8 cellular contexts compared by ENCODE assay signal in genomic region chr19:18521692-18522123, GRCh38. TPM values are rescaled to one million over a fixed set of nuclear protein-coding genes. Genes with fewer than 3 reads are reported as not detected.
DNase-seq lines count a peak whose midpoint lies in the region; ATAC-seq and TF ChIP-seq lines count a peak whose summit lies in the region.

TSS of gene ELL (minus strand) at chr19:18522070. CDS start at chr19:18522055, 15 bp downstream.

- peak within 1 kb of the TSS; percentile 96 for H3K27ac Mint-ChIP-seq in Calu3 (ENCODE audit: unreplicated experiment)
- peak within 1 kb of the TSS; percentile 96 for H3K27ac Mint-ChIP-seq in activated B cell treated with CpG ODN at 0.5 μM for 24 hours

- no peaks in the 10 kb centered on the region for H3K27me3 Mint-ChIP-seq in Calu3 (ENCODE audit: unreplicated experiment)
- no peaks in the 10 kb centered on the region for H3K27me3 Mint-ChIP-seq in activated B cell treated with CpG ODN at 0.5 μM for 24 hours

- H3K27me3 ChIP-seq in left ventricle myocardium inferior (ENCODE audit: low read depth) = no peaks in the 10 kb centered on the region

- CTCF ChIA-PET in Calu3 (lab: Charles Lee) (interaction anchor here (1.7 kb wide), 1 partner anchor 25 kb away, joined by 5 read pairs; no protein-coding TSS in a partner anchor), activated B cell treated with CpG ODN at 0.5 μM for 24 hours (lab: Charles Lee) (interaction anchor here (0.6 to 3.0 kb wide), 7 partner anchors 22 to 325 kb away, joined by 4 to 14 read pairs (median 10); partner anchors contain the start of genes FKBP8, KXD1, REX1BD and UBA52)

- H3K36me3 Mint-ChIP-seq in Calu3 (ENCODE audit: insufficient read depth, unreplicated experiment) (peaks cover 35% of the 10 kb centered on the region), activated B cell treated with CpG ODN at 0.5 μM for 24 hours (ENCODE audit: low read depth) (peaks cover 11% of the 10 kb centered on the region)

- POLR2A ChIA-PET in activated B cell treated with CpG ODN at 0.5 μM for 24 hours (lab: Charles Lee) = interaction anchor here (0.7 to 5.1 kb wide), 14 partner anchors 21 to 477 kb away, joined by 3 to 77 read pairs (median 3); partner anchors contain the start of genes FKBP8, JUND, KXD1 and LSM4

- no TSS peak for BruUV-seq in Calu3 (replicated peaks; lab: Mats Ljungman, UMichigan)

- H3K9me3 ChIP-seq in left ventricle myocardium inferior (replicated peaks) = no peaks in the 10 kb centered on the region

- DNase-seq in Calu3 = no peak
- no peak for DNase-seq in HFF-Myc (ENCODE audit: extremely low read depth, low read depth)
- no peak for DNase-seq in activated B cell treated with CpG ODN at 0.5 μM for 24 hours
- DNase-seq in left ventricle myocardium inferior = no peak
- DNase-seq in skeletal muscle cell (ENCODE audit: low read depth) = no peak
- no peak for DNase-seq in H4 (ENCODE audit: low spot score)
- DNase-seq in DMS79 treated with DMSO at 0.1 percent for 48 hours (lab: John Stamatoyannopoulos, UW) = no peak
- DNase-seq in NCI-H774 (lab: John Stamatoyannopoulos, UW) = no peak

- H3K4me3 ChIP-seq in HFF-Myc (replicated peaks; ENCODE audit: low read depth, low read length) (peak within 1 kb of the TSS; percentile 68), left ventricle myocardium inferior (peak within 1 kb of the TSS; percentile 94), skeletal muscle cell (ENCODE audit: low read depth, low read length) (peak within 1 kb of the TSS; percentile 98)

- no peaks in the 10 kb centered on the region for H3K9me3 Mint-ChIP-seq in Calu3 (ENCODE audit: low read depth, unreplicated experiment)
- H3K9me3 Mint-ChIP-seq in activated B cell treated with CpG ODN at 0.5 μM for 24 hours = no peaks in the 10 kb centered on the region

- H3K4me3 Mint-ChIP-seq in Calu3 (ENCODE audit: low read depth, unreplicated experiment) (peak within 1 kb of the TSS; percentile 84), activated B cell treated with CpG ODN at 0.5 μM for 24 hours (peak within 1 kb of the TSS; percentile 98)

- H3K4me1 ChIP-seq in left ventricle myocardium inferior = peaks cover 46% of the 10 kb centered on the region

- TF ChIP-seq CTCF in Calu3 (IDR thresholded peaks at IDR 0.05; ENCODE audit: unreplicated experiment) = no peak
- TF ChIP-seq CTCF in HFF-Myc (IDR thresholded peaks at IDR 0.05; ENCODE audit: low read depth, low read length, missing control alignments) = no peak
- TF ChIP-seq CTCF in activated B cell treated with CpG ODN at 0.5 μM for 24 hours (IDR thresholded peaks at IDR 0.05) = no peak
- TF ChIP-seq CTCF in left ventricle myocardium inferior (IDR thresholded peaks at IDR 0.05; ENCODE audit: borderline replicate concordance) = no peak

- ATAC-seq in activated B cell treated with CpG ODN at 0.5 μM for 24 hours (ENCODE audit: low read depth) = peak; percentile 0

- peak within 1 kb of the TSS; percentile 94 for H3K27ac ChIP-seq in left ventricle myocardium inferior (replicated peaks)

- intact Hi-C loops in Calu3 (cut with micrococcal nuclease; ENCODE audit: unreplicated experiment) (no loop called here), activated B cell treated with CpG ODN at 0.5 μM for 24 hours (cut with micrococcal nuclease) (loop anchor here (1.0 to 5.0 kb wide), 14 partner anchors 22 to 671 kb away; partner anchors contain the start of genes BORCS8, COPE, CRTC1 and DDX49), left ventricle myocardium inferior (cut with micrococcal nuclease) (loop anchor here (5.0 kb wide), 1 partner anchor 54 kb away; no protein-coding TSS in a partner anchor)

- H3K36me3 ChIP-seq in left ventricle myocardium inferior = no peaks in the 10 kb centered on the region

- H3K4me1 Mint-ChIP-seq in Calu3 (ENCODE audit: low read depth, unreplicated experiment) (peaks cover 8% of the 10 kb centered on the region), activated B cell treated with CpG ODN at 0.5 μM for 24 hours (peaks cover 24% of the 10 kb centered on the region)

RNA-seq across cellular contexts. Expression of gene ELL, which starts in this region (rescaled TPM):
- 11.0 and 12.5 TPM in 2 replicates for total RNA-seq in Calu3 (2022)
- 29.0 and 32.6 TPM in 2 replicates for total RNA-seq in activated B cell treated with CpG ODN at 0.5 μM for 24 hours
- total RNA-seq in left ventricle myocardium inferior = 7.9 TPM
- total RNA-seq in H4 (2014; rRNA removed; shearing (Covaris generic)) = 4.9 and 5.8 TPM in 2 replicates
